31 cellular contexts compared by ENCODE assay signal in the genomic region with DNA sequence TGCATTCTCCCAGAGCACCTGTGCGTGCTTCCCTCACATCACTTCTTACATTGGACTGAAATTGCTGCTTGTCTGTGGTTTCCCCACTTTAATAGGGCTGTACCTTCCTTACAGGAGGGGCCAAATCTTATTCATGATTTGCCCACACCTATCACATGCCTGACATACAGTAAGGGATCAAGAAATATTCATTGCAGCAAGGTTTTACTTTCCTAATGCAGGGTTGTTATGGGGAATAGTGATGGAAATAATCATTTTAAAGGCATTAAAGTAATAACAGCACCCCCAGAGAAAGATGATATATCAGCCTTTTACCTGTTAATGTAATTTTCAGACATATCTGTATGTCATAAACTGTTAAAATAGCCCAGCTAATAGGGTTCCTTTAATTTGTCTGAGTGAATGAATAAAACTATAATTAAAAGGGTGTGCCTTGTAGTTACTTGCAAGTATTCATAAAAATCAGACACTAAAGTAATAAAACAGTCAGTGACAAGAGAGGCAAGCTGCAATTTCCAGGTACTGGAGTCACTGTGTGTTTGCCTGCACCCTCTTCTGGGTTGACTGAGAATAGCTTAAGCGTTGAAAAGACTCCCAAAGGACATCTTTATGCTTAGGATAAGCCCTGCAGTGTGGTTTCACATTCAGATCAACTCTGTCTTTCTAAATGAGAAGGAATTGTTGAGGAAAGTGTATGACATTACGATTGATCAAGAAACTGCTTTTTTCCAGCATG.
A peak's percentile ranks its signal among the peaks of the same experiment; 100 is the strongest.
DNase-seq lines count a peak whose midpoint lies in the region; ATAC-seq, FAIRE-seq and TF ChIP-seq lines count a peak whose summit lies in the region.
"Had no signal": no experiment of that assay in that cellular context is flagged by ENCODE, and none has a peak within 500 bp of the region (broad histone marks: within the 10 kb centered on the region; RNA-seq: fewer than 3 reads in every experiment).

No MANE protein-coding gene starts in this region.

- no peak overlapping the region for H3K23ac ChIP-seq in H9 (ENCODE audit: insufficient read length, low read depth, low read length)

- in situ Hi-C loops in K562 (cut with MboI) = loop anchor here (10.0 kb wide), 1 partner anchor 1314 kb away; no protein-coding TSS in a partner anchor
- in situ Hi-C loops in transverse colon (cut with MboI; ENCODE audit: low pct_ligation_motif_present in 1 of 4, low pct_unique_long_range_greater_than_20kb in 1 of 4, low sequenced_read_pairs in 3 of 4) = loop anchor here (10.0 to 25.0 kb wide), 4 partner anchors 254 to 1312 kb away; no protein-coding TSS in a partner anchor

- DNase-seq in NCI-H187 treated with DMSO at 0.1 percent for 48 hours (lab: John Stamatoyannopoulos, UW) (peak; percentile 25), NCI-H187 (lab: John Stamatoyannopoulos, UW) (no peak), H9 (no peak), K562 (ENCODE audit: extremely low read depth in 1 of 4, low spot score in 3 of 4) (no peak), transverse colon (no peak)
- DNase-seq in activated CD8-positive, alpha-beta memory T cell treated with anti-CD3 and anti-CD28 coated beads, Interleukin-2, amount 50 U/mL, for 4 hours = no peak
- DNase-seq: activated CD4-positive, alpha-beta memory T cell treated with anti-CD3 and anti-CD28 coated beads for 36 hours; activated effector memory CD4-positive, alpha-beta T cell treated with anti-CD3 and anti-CD28 coated beads, Interleukin-2, amount 50 U/mL, for 16 hours; BE2C; brain microvascular endothelial cell; effector CD8-positive, alpha-beta T cell; HFFc6; IMR-90; left lung; naive thymus-derived CD8-positive, alpha-beta T cell; NCI-H1694 treated with DMSO at 0.1 percent for 48 hours; NCI-H345; NCI-H82; PC-9; Right ventricle myocardium superior; stimulated activated CD4-positive, alpha-beta T cell treated with anti-CD3 and anti-CD28 coated beads, Interleukin-4, amount 100 ng/mL, for 1 hour; uterus had no signal

- H4K5ac ChIP-seq in H9 (ENCODE audit: insufficient read length, low read depth, low read length) = no peak overlapping the region

- no peaks in the 10 kb centered on the region for H3K27me3 Mint-ChIP-seq in H9 (ENCODE audit: low read depth)

- H3K4ac ChIP-seq in H9 (ENCODE audit: low read depth, low read length) = no peak overlapping the region

- TF ChIP-seq POLR2A in K562 (conservative IDR thresholded peaks at IDR 0.05) (no peak), transverse colon (IDR thresholded peaks at IDR 0.05) (no peak)

- H3K27me3 ChIP-seq in H9 (ENCODE audit: insufficient read depth, low read length) = no peaks in the 10 kb centered on the region
- peaks cover 2 to 18% of the 10 kb centered on the region in 2 experiments; a peak in 3 of 5 replicates for H3K27me3 ChIP-seq in K562 (ENCODE audit: control insufficient read depth in 2 of 2, insufficient read depth in 2 of 2, low read length in 2 of 2)
- no peaks in the 10 kb centered on the region for H3K27me3 ChIP-seq in neural cell (ENCODE audit: insufficient read depth, low read depth, low read length)
- H3K27me3 ChIP-seq in transverse colon = peaks cover 19% of the 10 kb centered on the region
- H3K27me3 ChIP-seq: BE2C, brain microvascular endothelial cell, left lung, uterus had no signal

- BruUV-seq in K562 (replicated peaks; lab: Mats Ljungman, UMichigan) = no TSS peak

- H2BK5ac ChIP-seq in H9 (ENCODE audit: insufficient read length, low read length) = no peak overlapping the region

- H3K14ac ChIP-seq in H9 (ENCODE audit: insufficient read depth, low read length) = no peak overlapping the region

- H4K20me1 ChIP-seq in H9 (ENCODE audit: control insufficient read depth, insufficient read depth, insufficient read length) (no peaks in the 10 kb centered on the region), K562 (replicated peaks; ENCODE audit: control insufficient read depth, insufficient read depth, low read length) (no peaks in the 10 kb centered on the region; the same call in 1 of the 2 replicates), neural cell (ENCODE audit: insufficient read depth) (no peaks in the 10 kb centered on the region)

- H2AK5ac ChIP-seq in H9 (ENCODE audit: insufficient read length, low read length) = no peak overlapping the region

- ATAC-seq in K562 (no peak), GM21825 (IDR thresholded peaks at IDR 0.05; ENCODE audit: unreplicated experiment) (no peak)
- ATAC-seq: activated CD4-positive, CD25-positive, alpha-beta regulatory T cell treated with anti-CD3 and anti-CD28 coated beads, Interleukin-2, amount 50 U/mL, for 24 hours; esophagus mucosa; left lung; naive thymus-derived CD8-positive, alpha-beta T cell had no signal

- H3K79me1 ChIP-seq in H9 (ENCODE audit: insufficient read depth, low read depth, low read length, poor library complexity, severe bottlenecking) = no peaks in the 10 kb centered on the region

- POLR2A ChIA-PET in K562 (lab: Yijun Ruan, JAX) = interaction anchor here (0.6 to 0.8 kb wide), 2 partner anchors 18 to 69 kb away, joined by 3 read pairs; no protein-coding TSS in a partner anchor

- H2BK20ac ChIP-seq in H9 (ENCODE audit: low read depth, low read length, poor library complexity, severe bottlenecking) = no peak overlapping the region

- H2BK120ac ChIP-seq in H9 (ENCODE audit: low read depth, low read length, poor library complexity, severe bottlenecking) = no peak overlapping the region

- no peak for TF ChIP-seq RAD21 in K562 (CRISPR knock-in tag; conservative IDR thresholded peaks at IDR 0.05 in 1 of 2, IDR thresholded peaks at IDR 0.05 in 1 of 2)
- peak; percentile 48 for TF ChIP-seq RAD21 in neural cell (conservative IDR thresholded peaks at IDR 0.05)

- H4K91ac ChIP-seq in H9 (ENCODE audit: insufficient read length, low read depth, low read length) = no peak overlapping the region

- TF ChIP-seq CTCF in H9 (conservative IDR thresholded peaks at IDR 0.05) = peak; percentile 38; the same call in 2 of the 3 replicates
- no peak for TF ChIP-seq CTCF in K562 (IDR thresholded peaks at IDR 0.05 in 2 of 3, conservative IDR thresholded peaks at IDR 0.05 in 1 of 3; ENCODE audit: insufficient read depth in 2 of 3, low read depth in 1 of 3, low read length in 3 of 3)
- TF ChIP-seq CTCF in neural cell (IDR thresholded peaks at IDR 0.05; ENCODE audit: poor library complexity, severe bottlenecking) = peak; percentile 53
- no peak for TF ChIP-seq CTCF in transverse colon (IDR thresholded peaks at IDR 0.05)

- CTCF ChIA-PET in K562 (lab: Yijun Ruan, JAX; ENCODE audit: low intra/inter-chr PET ratio) = no interaction called here

- H4K8ac ChIP-seq in H9 (replicated peaks; ENCODE audit: insufficient read length, low read depth, low read length) = no peak overlapping the region

- no peak overlapping the region for H3K27ac Mint-ChIP-seq in H9
- H3K27ac Mint-ChIP-seq: activated CD4-positive, alpha-beta memory T cell treated with anti-CD3 and anti-CD28 coated beads for 36 hours; HFFc6; naive thymus-derived CD8-positive, alpha-beta T cell; stimulated activated memory B cell treated with anti-CD40 and anti-IgM and Interleukin-4, amounts not matched to agents 10 μg/mL and 1 μg/mL and 100 μg/mL, for 72 hours had no signal

- H3K36me3 Mint-ChIP-seq in H9 (ENCODE audit: insufficient read depth in 1 of 3, low read depth in 3 of 3) = no peaks in the 10 kb centered on the region
- H3K36me3 Mint-ChIP-seq: activated CD4-positive, alpha-beta memory T cell treated with anti-CD3 and anti-CD28 coated beads for 36 hours; naive thymus-derived CD8-positive, alpha-beta T cell; stimulated activated memory B cell treated with anti-CD40 and anti-IgM and Interleukin-4, amounts not matched to agents 10 μg/mL and 1 μg/mL and 100 μg/mL, for 72 hours had no signal

- no peak overlapping the region for H3K4me2 ChIP-seq in H9 (ENCODE audit: insufficient read depth, insufficient read length, low read length)
- H3K4me2 ChIP-seq in K562 (ENCODE audit: insufficient read depth, low read length) = no peak overlapping the region
- no peak overlapping the region for H3K4me2 ChIP-seq in neural cell (ENCODE audit: low read length)
- H3K4me2 ChIP-seq: A549, PC-9 had no signal

- H3K56ac ChIP-seq in H9 (ENCODE audit: insufficient read length, low read depth, low read length) = no peak overlapping the region

- H3K9ac ChIP-seq in H9 (ENCODE audit: extremely low read depth, insufficient read length, low read length) = no peak overlapping the region
- H3K9ac ChIP-seq in K562 (ENCODE audit: insufficient read depth in 1 of 2, low read depth in 2 of 2, low read length in 2 of 2) = no peak overlapping the region
- no peak overlapping the region for H3K9ac ChIP-seq in neural cell (ENCODE audit: low read length)

- no peaks in the 10 kb centered on the region for H3F3A ChIP-seq in neural cell (ENCODE audit: insufficient read depth, low read length, poor library complexity, severe bottlenecking)

- H3K4me3 ChIP-seq in K562 = no peak overlapping the region
- H3K4me3 ChIP-seq in neural cell (ENCODE audit: low read length) = no peak overlapping the region
- H3K4me3 ChIP-seq in transverse colon = no peak overlapping the region
- H3K4me3 ChIP-seq: A549, left lung, PC-9, suprapubic skin, uterus had no signal

- no CpG with 5 or more reads among the region's 3 CpGs for WGBS in H9 (ENCODE audit: extremely low coverage, insufficient read length, low lambda C conversion rate)
- 2% methylated on average over 3 of the region's 3 CpGs for WGBS in K562 (ENCODE audit: insufficient coverage, low coverage, missing lambda C conversion rate)
- WGBS in transverse colon (ENCODE audit: low coverage in 1 of 2), 2 donors = 28 to 29% methylated on average over 2 to 3 of the region's 3 CpGs

- no peaks in the 10 kb centered on the region for H3K23me2 ChIP-seq in H9 (ENCODE audit: insufficient read length, low read depth, low read length, poor library complexity, severe bottlenecking)

- H3K4me1 ChIP-seq in H9 (ENCODE audit: insufficient read depth, low read length) = no peaks in the 10 kb centered on the region
- no peaks in the 10 kb centered on the region for H3K4me1 ChIP-seq in K562 (replicated peaks in 1 of 2; ENCODE audit: control insufficient read depth in 2 of 2, insufficient read depth in 2 of 2, low read length in 2 of 2)
- H3K4me1 ChIP-seq in transverse colon = peaks cover 0 to under 1% (median 0%) of the 10 kb centered on the region in 4 donors
- H3K4me1 ChIP-seq: BE2C, uterus had no signal

- intact Hi-C loops in K562 (cut with micrococcal nuclease) (no loop called here), transverse colon (cut with DNase I; ENCODE audit: low total_unique reads) (loop anchor here (5.0 to 10.0 kb wide), 2 partner anchors 264 to 1287 kb away; no protein-coding TSS in a partner anchor)

- TF ChIP-seq EP300 in K562 (IDR thresholded peaks at IDR 0.05; ENCODE audit: low read length) (no peak), neural cell (conservative IDR thresholded peaks at IDR 0.05; ENCODE audit: poor library complexity, severe bottlenecking) (no peak), transverse colon (IDR thresholded peaks at IDR 0.05; ENCODE audit: low read depth) (no peak)

- no peak overlapping the region for H2BK15ac ChIP-seq in H9 (ENCODE audit: low read depth, low read length)

- no peaks in the 10 kb centered on the region for H3K9me2 ChIP-seq in neural cell (ENCODE audit: insufficient read depth, low read length)

- H3T11ph ChIP-seq in H9 (ENCODE audit: low read length) = no peak overlapping the region

- H3K9me3 ChIP-seq in H9 (ENCODE audit: control insufficient read depth, low read depth, low read length) (no peaks in the 10 kb centered on the region), K562 (replicated peaks; ENCODE audit: control insufficient read depth, insufficient read depth, low read depth, low read length) (no peaks in the 10 kb centered on the region), neural cell (ENCODE audit: low read length) (no peaks in the 10 kb centered on the region), transverse colon (no peaks in the 10 kb centered on the region)
- H3K9me3 ChIP-seq: A549, BE2C, left lung, suprapubic skin, uterus had no signal

- no peak overlapping the region for H3K4me3 Mint-ChIP-seq in H9
- H3K4me3 Mint-ChIP-seq: activated CD4-positive, alpha-beta memory T cell treated with anti-CD3 and anti-CD28 coated beads for 36 hours; HFFc6; naive thymus-derived CD8-positive, alpha-beta T cell; stimulated activated memory B cell treated with anti-CD40 and anti-IgM and Interleukin-4, amounts not matched to agents 10 μg/mL and 1 μg/mL and 100 μg/mL, for 72 hours had no signal

- no peak for FAIRE-seq in K562 (lab: Jason Lieb, UNC)
- FAIRE-seq: A549, colon, frontal cortex had no signal

- peaks cover 3 to 6% of the 10 kb centered on the region in 2 experiments; a peak in 3 of 4 replicates for H3K4me1 Mint-ChIP-seq in H9
- H3K4me1 Mint-ChIP-seq: naive thymus-derived CD8-positive, alpha-beta T cell had no signal

- no peak overlapping the region for H3K18ac ChIP-seq in H9 (ENCODE audit: insufficient read length, low read depth, low read length)

- H2BK12ac ChIP-seq in H9 (ENCODE audit: insufficient read length, low read depth, low read length) = no peak overlapping the region

- no peaks in the 10 kb centered on the region for H3K36me3 ChIP-seq in K562 (ENCODE audit: control insufficient read depth, insufficient read depth, low read length)
- H3K36me3 ChIP-seq in neural cell (ENCODE audit: insufficient read depth, low read length) = no peaks in the 10 kb centered on the region
- no peaks in the 10 kb centered on the region for H3K36me3 ChIP-seq in transverse colon
- H3K36me3 ChIP-seq: BE2C, brain microvascular endothelial cell, left lung, suprapubic skin, uterus had no signal

- H3K79me2 ChIP-seq in H9 (ENCODE audit: insufficient read depth, low read length) (no peaks in the 10 kb centered on the region), K562 (ENCODE audit: control insufficient read depth, insufficient read depth, low read length) (no peaks in the 10 kb centered on the region), neural cell (replicated peaks; ENCODE audit: insufficient read depth, low read length) (no peaks in the 10 kb centered on the region)

- H2AFZ ChIP-seq in H9 (ENCODE audit: low read length) = no peak overlapping the region
- H2AFZ ChIP-seq in K562 (ENCODE audit: low read depth, low read length) = no peak overlapping the region
- no peak overlapping the region for H2AFZ ChIP-seq in neural cell (ENCODE audit: low read depth, low read length)
- H2AFZ ChIP-seq: PC-9 had no signal

- H3K27ac ChIP-seq in H9 (ENCODE audit: insufficient read length, low read depth, low read length) (no peak overlapping the region), K562 (ENCODE audit: extremely low read depth, low read depth, low read length) (no peak overlapping the region), neural cell (ENCODE audit: low read length) (no peak overlapping the region), transverse colon (no peak overlapping the region)
- H3K27ac ChIP-seq: A549, brain microvascular endothelial cell, left lung, PC-9, suprapubic skin, uterus had no signal

- no peaks in the 10 kb centered on the region for H3K9me3 Mint-ChIP-seq in H9
- H3K9me3 Mint-ChIP-seq: activated CD4-positive, alpha-beta memory T cell treated with anti-CD3 and anti-CD28 coated beads for 36 hours; HFFc6; naive thymus-derived CD8-positive, alpha-beta T cell; stimulated activated memory B cell treated with anti-CD40 and anti-IgM and Interleukin-4, amounts not matched to agents 10 μg/mL and 1 μg/mL and 100 μg/mL, for 72 hours had no signal

- H3K9me1 ChIP-seq in K562 (ENCODE audit: control insufficient read depth, insufficient read depth, low read length) = no peaks in the 10 kb centered on the region

Comparison
In these comparisons a context has a peak if more than half of its experiments do, and no peak if none do; other contexts are left out.
1. CTCF ChIP-seq: peak in H9 (single experiment) and neural cell (single experiment); none in K562 (0 of 3) and transverse colon (0 of 5).